19 cellular contexts compared by ENCODE assay signal in the genomic region with DNA sequence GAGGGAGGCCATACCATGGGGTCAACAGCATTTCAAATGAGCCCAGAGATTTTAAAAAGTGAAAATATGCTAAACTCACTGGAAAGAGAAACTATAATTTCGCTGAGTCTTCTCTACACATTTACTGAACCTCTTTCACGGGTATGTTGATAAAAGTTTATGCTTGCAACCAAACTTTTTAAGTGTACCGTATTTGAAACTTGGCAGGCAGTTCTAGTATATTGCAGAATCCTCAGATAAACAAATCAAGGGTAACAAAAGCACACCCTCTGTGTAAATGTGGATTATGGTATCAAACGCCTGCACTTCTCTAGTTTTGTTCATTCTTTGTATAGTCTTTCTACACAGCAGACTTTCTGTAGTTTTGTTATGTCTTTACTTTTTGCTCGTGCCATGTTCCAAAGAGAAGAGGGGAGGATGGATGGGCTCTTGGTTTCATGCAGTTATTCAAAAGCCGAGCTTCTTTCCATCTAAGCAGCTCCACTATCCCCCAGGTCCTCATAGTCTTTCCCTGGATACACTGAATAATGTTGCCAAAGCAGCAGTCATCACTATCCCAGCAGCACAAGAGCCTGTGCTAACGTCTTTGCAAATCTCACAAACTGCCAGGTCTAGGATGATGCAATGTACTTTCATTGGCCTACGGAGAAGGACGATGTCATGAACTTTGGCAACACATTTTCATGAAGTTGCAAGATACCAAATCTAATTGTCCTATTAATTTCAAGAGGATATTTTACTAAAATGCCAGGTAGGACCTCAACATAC.
DNase-seq lines count a peak whose midpoint lies in the region; ATAC-seq and TF ChIP-seq lines count a peak whose summit lies in the region.
"Had no signal": no experiment of that assay in that cellular context is flagged by ENCODE, and none has a peak within 500 bp of the region (broad histone marks: within the 10 kb centered on the region; RNA-seq: fewer than 3 reads in every experiment).

No MANE protein-coding gene starts in this region.

- no peaks in the 10 kb centered on the region for H3K9me3 ChIP-seq in left ventricle myocardium inferior (replicated peaks)
- H3K9me3 ChIP-seq in mesenchymal stem cell (ENCODE audit: control insufficient read depth, low read length): no peaks in the 10 kb centered on the region
- no peaks in the 10 kb centered on the region for H3K9me3 ChIP-seq in aorta (ENCODE audit: control insufficient read depth, low read length)
- H3K9me3 ChIP-seq: body of pancreas had no signal

- H3K36me3 ChIP-seq in left ventricle myocardium inferior: no peaks in the 10 kb centered on the region
- H3K36me3 ChIP-seq in mesenchymal stem cell (ENCODE audit: control insufficient read depth in 1 of 2, insufficient read depth in 2 of 2, low read depth in 1 of 2, low read length in 2 of 2): no peaks in the 10 kb centered on the region
- H3K36me3 ChIP-seq in aorta (ENCODE audit: control insufficient read depth in 1 of 2, insufficient read depth in 2 of 2, low read length in 1 of 2): no peaks in the 10 kb centered on the region

- H3K4me3 ChIP-seq in left ventricle myocardium inferior: no peak overlapping the region
- no peak overlapping the region for H3K4me3 ChIP-seq in mesenchymal stem cell (ENCODE audit: insufficient read depth in 1 of 2, low read depth in 1 of 2, low read length in 2 of 2)
- peak overlapping the region; percentile 23 to 41 for H3K4me3 ChIP-seq in aorta (ENCODE audit: low read length in 2 of 2)
- H3K4me3 ChIP-seq: body of pancreas, dorsolateral prefrontal cortex, PC-9 had no signal

- H4K8ac ChIP-seq in mesenchymal stem cell (ENCODE audit: low read length): no peak overlapping the region

- H3K9ac ChIP-seq in mesenchymal stem cell (ENCODE audit: low read length): peak overlapping the region; percentile 13
- H3K9ac ChIP-seq: KMS-11 had no signal

- no peak for DNase-seq in Right ventricle myocardium inferior (ENCODE audit: missing footprints)
- DNase-seq in left ventricle myocardium inferior: no peak
- DNase-seq in fibroblast of peridontal ligament (ENCODE audit: extremely low read depth): peak; percentile 70
- DNase-seq in mesenchymal stem cell: no peak
- DNase-seq in aorta: no peak
- no peak for DNase-seq in activated T-cell treated with anti-CD3 and anti-CD28 coated beads, Interleukin-2, amount 50 U/mL, for 24 hours
- DNase-seq: activated CD8-positive, alpha-beta memory T cell treated with anti-CD3 and anti-CD28 coated beads for 24 hours; activated effector memory CD4-positive, alpha-beta T cell treated with anti-CD3 and anti-CD28 coated beads, Interleukin-2, amount 50 U/mL, for 16 hours; body of pancreas; CD8-positive, alpha-beta T cell; dorsolateral prefrontal cortex; NCI-H1436 treated with DMSO at 0.1 percent for 48 hours; NCI-H446; PC-9 had no signal

- H3K4me1 Mint-ChIP-seq in activated T-cell treated with anti-CD3 and anti-CD28 coated beads, Interleukin-2, amount 50 U/mL, for 24 hours (ENCODE audit: low read depth): peaks cover 24% of the 10 kb centered on the region

- no peak overlapping the region for H2AFZ ChIP-seq in mesenchymal stem cell (ENCODE audit: low read depth, low read length)
- H2AFZ ChIP-seq: PC-9 had no signal

- no peak overlapping the region for H3K27ac Mint-ChIP-seq in activated T-cell treated with anti-CD3 and anti-CD28 coated beads, Interleukin-2, amount 50 U/mL, for 24 hours
- H3K27ac Mint-ChIP-seq: CD8-positive, alpha-beta T cell; stimulated activated effector memory CD8-positive, alpha-beta T cell treated with anti-CD3 and anti-CD28 coated beads, Interleukin-12 subunit alpha, Interleukin-12 subunit beta, amount 100 ng/mL, for 72 hours had no signal

- no peak overlapping the region for H2BK12ac ChIP-seq in mesenchymal stem cell (ENCODE audit: low read length in 2 of 2)

- intact Hi-C loops in Right ventricle myocardium inferior (cut with DNase I): no loop called here
- intact Hi-C loops in left ventricle myocardium inferior (cut with micrococcal nuclease): no loop called here
- intact Hi-C loops in aorta (cut with DNase I): loop anchor here in 1 of 2 donors (10.0 kb wide), 3 partner anchors 47 to 387 kb away; no protein-coding TSS in a partner anchor

- no peaks in the 10 kb centered on the region for H3K9me3 Mint-ChIP-seq in activated T-cell treated with anti-CD3 and anti-CD28 coated beads, Interleukin-2, amount 50 U/mL, for 24 hours
- H3K9me3 Mint-ChIP-seq: CD8-positive, alpha-beta T cell; stimulated activated effector memory CD8-positive, alpha-beta T cell treated with anti-CD3 and anti-CD28 coated beads, Interleukin-12 subunit alpha, Interleukin-12 subunit beta, amount 100 ng/mL, for 72 hours had no signal

- no peak overlapping the region for H2BK5ac ChIP-seq in mesenchymal stem cell (ENCODE audit: low read depth, low read length, poor library complexity, severe bottlenecking)

- H3K4me2 ChIP-seq in mesenchymal stem cell (ENCODE audit: low read length, poor library complexity, severe bottlenecking): no peak overlapping the region
- H3K4me2 ChIP-seq: KMS-11, PC-9 had no signal

- no peak overlapping the region for H3K4me3 Mint-ChIP-seq in activated T-cell treated with anti-CD3 and anti-CD28 coated beads, Interleukin-2, amount 50 U/mL, for 24 hours
- H3K4me3 Mint-ChIP-seq: CD8-positive, alpha-beta T cell; stimulated activated effector memory CD8-positive, alpha-beta T cell treated with anti-CD3 and anti-CD28 coated beads, Interleukin-12 subunit alpha, Interleukin-12 subunit beta, amount 100 ng/mL, for 72 hours had no signal

- peaks cover 9% of the 10 kb centered on the region for H3K79me1 ChIP-seq in mesenchymal stem cell (replicated peaks; ENCODE audit: low read length, poor library complexity, severe bottlenecking)

- H3K18ac ChIP-seq in mesenchymal stem cell (ENCODE audit: low read depth in 1 of 2, low read length in 2 of 2): no peak overlapping the region

- TF ChIP-seq CTCF in left ventricle myocardium inferior (IDR thresholded peaks at IDR 0.05; ENCODE audit: borderline replicate concordance): no peak

- no peaks in the 10 kb centered on the region for H3K27me3 ChIP-seq in left ventricle myocardium inferior (ENCODE audit: low read depth)
- no peaks in the 10 kb centered on the region for H3K27me3 ChIP-seq in mesenchymal stem cell (ENCODE audit: control insufficient read depth in 1 of 2, insufficient read depth in 1 of 2, low read length in 2 of 2)
- no peaks in the 10 kb centered on the region for H3K27me3 ChIP-seq in aorta (ENCODE audit: control insufficient read depth in 1 of 2, insufficient read depth in 2 of 2, low read length in 1 of 2)
- H3K27me3 ChIP-seq: body of pancreas, dorsolateral prefrontal cortex had no signal

- H3K23ac ChIP-seq in mesenchymal stem cell (ENCODE audit: low read length in 2 of 2): no peak overlapping the region

- no peak overlapping the region for H2BK120ac ChIP-seq in mesenchymal stem cell (ENCODE audit: low read depth, low read length)

- H3K4me1 ChIP-seq in left ventricle myocardium inferior (peaks cover 13% of the 10 kb centered on the region), mesenchymal stem cell (ENCODE audit: control insufficient read depth, insufficient read depth, low read depth, low read length) (no peaks in the 10 kb centered on the region), aorta (ENCODE audit: control insufficient read depth in 1 of 2, insufficient read depth in 2 of 2, low read length in 2 of 2) (no peaks in the 10 kb centered on the region)
- H3K4me1 ChIP-seq: body of pancreas had no signal

- WGBS in mesenchymal stem cell: 93% methylated on average over 5 of the region's 9 CpGs
- 17 to 19% methylated on average over 9 of the region's 9 CpGs for WGBS in aorta, 2 donors

- no peak overlapping the region for H3K4ac ChIP-seq in mesenchymal stem cell (ENCODE audit: low read depth in 1 of 2, low read length in 2 of 2)

- ATAC-seq in Right ventricle myocardium inferior (peak; percentile 95), aorta (ENCODE audit: low FRiP score) (peak; percentile 88), GM18498 (IDR thresholded peaks at IDR 0.05; ENCODE audit: unreplicated experiment) (no peak), GM21515 (IDR thresholded peaks at IDR 0.05; ENCODE audit: unreplicated experiment) (no peak)
- ATAC-seq: body of pancreas; CD8-positive, alpha-beta T cell; stimulated activated effector memory CD8-positive, alpha-beta T cell treated with anti-CD3 and anti-CD28 coated beads, Interleukin-12 subunit alpha, Interleukin-12 subunit beta, amount 100 ng/mL, for 72 hours had no signal

- H2BK15ac ChIP-seq in mesenchymal stem cell (ENCODE audit: low read depth, poor library complexity, severe bottlenecking): no peak overlapping the region

- no peaks in the 10 kb centered on the region for H3K36me3 Mint-ChIP-seq in activated T-cell treated with anti-CD3 and anti-CD28 coated beads, Interleukin-2, amount 50 U/mL, for 24 hours (ENCODE audit: low read depth)
- H3K36me3 Mint-ChIP-seq: stimulated activated effector memory CD8-positive, alpha-beta T cell treated with anti-CD3 and anti-CD28 coated beads, Interleukin-12 subunit alpha, Interleukin-12 subunit beta, amount 100 ng/mL, for 72 hours had no signal

- H3K27me3 Mint-ChIP-seq in activated T-cell treated with anti-CD3 and anti-CD28 coated beads, Interleukin-2, amount 50 U/mL, for 24 hours: no peaks in the 10 kb centered on the region

- H3K14ac ChIP-seq in mesenchymal stem cell (ENCODE audit: low read length in 2 of 2): no peak overlapping the region

- H3K27ac ChIP-seq in left ventricle myocardium inferior (replicated peaks): no peak overlapping the region
- no peak overlapping the region for H3K27ac ChIP-seq in mesenchymal stem cell (ENCODE audit: low read length, poor library complexity, severe bottlenecking)
- no peak overlapping the region for H3K27ac ChIP-seq in aorta (ENCODE audit: low read depth in 1 of 2, low read length in 2 of 2)
- H3K27ac ChIP-seq: body of pancreas, dorsolateral prefrontal cortex, KMS-11, PC-9, VCaP had no signal

- H4K91ac ChIP-seq in mesenchymal stem cell (ENCODE audit: low read length): no peak overlapping the region

- H2AK5ac ChIP-seq in mesenchymal stem cell (ENCODE audit: low read length, severe bottlenecking): no peak overlapping the region

Comparison
In these comparisons a context has a peak if more than half of its experiments do, and no peak if none do; other contexts are left out.
1. ATAC-seq: peak in Right ventricle myocardium inferior (single experiment) and aorta (single experiment); none in GM18498 (single experiment) and GM21515 (single experiment).
2. H3K4me3 ChIP-seq: peak in aorta (2 of 2); none in left ventricle myocardium inferior (single experiment) and mesenchymal stem cell (0 of 2).